8 cellular contexts compared by ENCODE assay signal in the genomic region with DNA sequence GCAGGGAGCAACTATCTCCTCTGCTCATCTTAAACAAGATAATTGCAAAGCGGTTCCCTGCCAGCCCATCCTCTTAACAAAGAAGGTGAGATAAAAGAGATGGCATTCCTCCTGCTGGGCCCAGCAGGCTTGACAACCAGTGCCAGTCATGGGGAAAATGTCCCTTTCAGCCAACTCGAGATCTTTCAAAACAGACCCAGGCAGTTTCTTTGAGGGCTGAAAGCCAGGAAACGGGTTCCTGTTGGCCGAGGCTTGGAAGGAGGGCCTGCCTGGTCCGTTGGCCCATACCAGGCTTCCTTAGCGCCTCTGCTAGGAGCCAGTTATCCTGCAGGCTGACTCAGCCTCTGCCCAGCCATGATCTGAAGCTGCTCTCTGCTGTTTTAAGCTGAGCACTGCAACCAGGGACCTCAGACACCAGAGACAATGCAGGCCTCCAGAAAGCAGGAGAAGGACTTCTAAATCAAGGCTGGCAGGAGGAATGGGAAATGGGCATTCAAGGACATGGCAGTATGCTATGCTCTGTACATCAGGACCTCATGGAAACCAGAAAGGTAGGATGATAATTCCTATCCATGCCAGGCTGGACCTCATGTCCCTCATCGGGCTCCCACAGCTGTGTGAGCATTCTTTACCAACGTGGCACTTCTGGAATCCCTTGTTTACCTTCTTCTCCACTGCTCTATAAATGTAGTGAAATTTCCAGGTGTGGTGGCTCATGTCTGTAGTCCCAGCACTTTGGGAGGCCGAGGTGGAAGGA. TPM values are rescaled to one million over a fixed set of nuclear protein-coding genes. Genes with fewer than 3 reads are reported as not detected.
A peak's percentile ranks its signal among the peaks of the same experiment; 100 is the strongest.
DNase-seq lines count a peak whose midpoint lies in the region; ATAC-seq and TF ChIP-seq lines count a peak whose summit lies in the region.

No MANE protein-coding gene starts in this region.

- no peak overlapping the region for H3K27ac ChIP-seq in liver (ENCODE audit: low read depth in 1 of 2, low read length in 2 of 2)
- peak overlapping the region; percentile 20 to 29 for H3K27ac ChIP-seq in uterus

- H3K4me3 ChIP-seq in choroid plexus epithelial cell (ENCODE audit: low read depth, low read length) (no peak overlapping the region), liver (ENCODE audit: low read depth in 1 of 3, low read length in 3 of 3) (no peak overlapping the region), uterus (no peak overlapping the region)

- no peaks in the 10 kb centered on the region for H3K9me3 ChIP-seq in liver (ENCODE audit: control insufficient read depth in 4 of 4, low read length in 3 of 4)
- H3K9me3 ChIP-seq in uterus, result no peaks in the 10 kb centered on the region

- H3K4me1 Mint-ChIP-seq in stimulated activated memory B cell treated with anti-CD40 and anti-IgM and Interleukin-4, amounts not matched to agents 10 μg/mL and 1 μg/mL and 100 μg/mL, for 72 hours, result peaks cover 6% of the 10 kb centered on the region

- H3K9me3 Mint-ChIP-seq in stimulated activated memory B cell treated with anti-CD40 and anti-IgM and Interleukin-4, amounts not matched to agents 10 μg/mL and 1 μg/mL and 100 μg/mL, for 72 hours, result no peaks in the 10 kb centered on the region

- TF ChIP-seq RAD21 in liver (IDR thresholded peaks at IDR 0.05), result peak; percentile 96 to 99

- intact Hi-C loops in uterus (cut with DNase I; ENCODE audit: low total_unique reads), result loop anchor here (2.0 kb wide), 1 partner anchor 303 kb away; no protein-coding TSS in a partner anchor

- no peak for TF ChIP-seq POLR2A in uterus (IDR thresholded peaks at IDR 0.05)

- TF ChIP-seq CTCF in choroid plexus epithelial cell (conservative IDR thresholded peaks at IDR 0.05; ENCODE audit: low read depth, low read length) (peak; percentile 88), liver (IDR thresholded peaks at IDR 0.05; ENCODE audit: low read depth, low read length, missing input control) (peak; percentile 77), uterus (IDR thresholded peaks at IDR 0.05) (peak; percentile 41 to 67 (median 60))

- DNase-seq in EH (ENCODE audit: low read depth) (peak; percentile 76), NCI-H2227 (lab: John Stamatoyannopoulos, UW; ENCODE audit: unreplicated experiment) (peak; percentile 45), choroid plexus epithelial cell (ENCODE audit: low read depth) (peak; percentile 91), uterus (peak; percentile 50 to 54)

- H3K36me3 Mint-ChIP-seq in stimulated activated memory B cell treated with anti-CD40 and anti-IgM and Interleukin-4, amounts not matched to agents 10 μg/mL and 1 μg/mL and 100 μg/mL, for 72 hours, result peaks cover 59% of the 10 kb centered on the region

- ATAC-seq in stimulated activated memory B cell treated with anti-CD40 and anti-IgM and Interleukin-4, amounts not matched to agents 10 μg/mL and 1 μg/mL and 100 μg/mL, for 72 hours, result no peak
- no peak for ATAC-seq in HG03520 (IDR thresholded peaks at IDR 0.05; ENCODE audit: unreplicated experiment)
- ATAC-seq in GM18868 (IDR thresholded peaks at IDR 0.05; ENCODE audit: unreplicated experiment), result no peak

- no peaks in the 10 kb centered on the region for H3K4me1 ChIP-seq in liver (ENCODE audit: control insufficient read depth in 4 of 4, insufficient read depth in 4 of 4, low read length in 3 of 4)
- no peaks in the 10 kb centered on the region for H3K4me1 ChIP-seq in uterus

- H3K27ac Mint-ChIP-seq in stimulated activated memory B cell treated with anti-CD40 and anti-IgM and Interleukin-4, amounts not matched to agents 10 μg/mL and 1 μg/mL and 100 μg/mL, for 72 hours, result no peak overlapping the region

- no peaks in the 10 kb centered on the region for H3K36me3 ChIP-seq in liver (ENCODE audit: control insufficient read depth in 4 of 4, insufficient read depth in 3 of 4, low read depth in 1 of 4, low read length in 3 of 4)
- no peaks in the 10 kb centered on the region for H3K36me3 ChIP-seq in uterus

- H3K27me3 Mint-ChIP-seq in stimulated activated memory B cell treated with anti-CD40 and anti-IgM and Interleukin-4, amounts not matched to agents 10 μg/mL and 1 μg/mL and 100 μg/mL, for 72 hours, result no peaks in the 10 kb centered on the region

- WGBS in liver, result 48% methylated on average over 9 of the region's 9 CpGs

- H3K4me3 Mint-ChIP-seq in stimulated activated memory B cell treated with anti-CD40 and anti-IgM and Interleukin-4, amounts not matched to agents 10 μg/mL and 1 μg/mL and 100 μg/mL, for 72 hours, result no peak overlapping the region

- H3K27me3 ChIP-seq in liver (ENCODE audit: control insufficient read depth in 4 of 4, insufficient read depth in 4 of 4, low read length in 3 of 4) (no peaks in the 10 kb centered on the region), uterus (no peaks in the 10 kb centered on the region)

- no peak overlapping the region for H3K9ac ChIP-seq in liver (ENCODE audit: low read depth in 1 of 2, low read length in 2 of 2)

TF ChIP-seq in liver, 16 proteins besides CTCF, POLR2A, EP300 and RAD21:
- TF ChIP-seq YY1 (IDR thresholded peaks at IDR 0.05) (peak; percentile 24), FOXA1 (IDR thresholded peaks at IDR 0.05) (no peak), JUND (IDR thresholded peaks at IDR 0.05) (peak; percentile 53 to 71)

RNA-seq across cellular contexts. Expression of gene SLC2A9, which starts 42.4 kb away (rescaled TPM):
- total RNA-seq in liver (10 to 100 TPM; 25.7 to 49.0 TPM), uterus (1 to 10 TPM in 3 of 4 donors, under 1 TPM in 1; 0.51 to 9.3 (median 7.1) TPM)
- polyA plus RNA-seq in liver, result 10 to 100 TPM in 1 of 2 donors, 1 to 10 TPM in 1; 6.2 to 17.5 TPM

RNA-seq across cellular contexts. Expression of gene WDR1, which starts 52.9 kb away (rescaled TPM):
- 10 to 100 TPM; 60.3 to 97.4 TPM for total RNA-seq in liver
- 10 to 100 TPM; 31.1 to 71.1 TPM for polyA plus RNA-seq in liver
- 100 to 1,000 TPM; 161 to 517 (median 173) TPM for total RNA-seq in uterus

Comparison
In these comparisons a context has a peak if more than half of its experiments do, and no peak if none do; other contexts are left out.
1. H3K27ac ChIP-seq: peak in uterus (2 of 2); none in liver (0 of 2).
2. Peak in every context shown above with its lines, with median percentiles within 50 percentile points of each other: DNase-seq and CTCF ChIP-seq.